9 cellular contexts compared by ENCODE assay signal in genomic region chr4:154073107-154073817, GRCh38.
DNase-seq lines count a peak whose midpoint lies in the region; ATAC-seq and TF ChIP-seq lines count a peak whose summit lies in the region.
"Had no signal": no experiment of that assay in that cellular context is flagged by ENCODE, and none has a peak within 500 bp of the region (broad histone marks: within the 10 kb centered on the region; RNA-seq: fewer than 3 reads in every experiment).

No MANE protein-coding gene starts in this region.

- H3K4me3 Mint-ChIP-seq in HFFc6, result no peak overlapping the region
- H3K4me3 Mint-ChIP-seq: endodermal cell had no signal

- ATAC-seq in GM18502 (IDR thresholded peaks at IDR 0.05; ENCODE audit: poor library complexity, unreplicated experiment), result peak; percentile 70
- peak; percentile 91 to 93 for ATAC-seq in activated naive CD4-positive, alpha-beta T cell treated with anti-CD3 and anti-CD28 coated beads, Interleukin-2, amount 50 U/mL, for 72 hours
- no peak for ATAC-seq in HG02571 (IDR thresholded peaks at IDR 0.05; ENCODE audit: unreplicated experiment)
- no peak for ATAC-seq in GM19467 (IDR thresholded peaks at IDR 0.05; ENCODE audit: unreplicated experiment)

- H3K36me3 Mint-ChIP-seq in HFFc6 (ENCODE audit: low read depth), result no peaks in the 10 kb centered on the region
- H3K36me3 Mint-ChIP-seq in activated naive CD4-positive, alpha-beta T cell treated with anti-CD3 and anti-CD28 coated beads, Interleukin-2, amount 50 U/mL, for 72 hours, result peaks cover 8 to 18% of the 10 kb centered on the region in 2 donors

- H3K9me3 Mint-ChIP-seq in HFFc6, result peaks cover 27% of the 10 kb centered on the region
- H3K9me3 Mint-ChIP-seq in activated naive CD4-positive, alpha-beta T cell treated with anti-CD3 and anti-CD28 coated beads, Interleukin-2, amount 50 U/mL, for 72 hours, result peaks cover 8 to 12% of the 10 kb centered on the region in 2 donors
- H3K9me3 Mint-ChIP-seq: endodermal cell had no signal

- TF ChIP-seq CTCF in HFFc6 (IDR thresholded peaks at IDR 0.05), result no peak

- H3K27ac Mint-ChIP-seq in HFFc6, result peak overlapping the region; percentile 24; the same call in 1 of the 2 replicates
- peak overlapping the region in 1 of 2 donors; percentile 73 for H3K27ac Mint-ChIP-seq in activated naive CD4-positive, alpha-beta T cell treated with anti-CD3 and anti-CD28 coated beads, Interleukin-2, amount 50 U/mL, for 72 hours
- H3K27ac Mint-ChIP-seq: endodermal cell had no signal

- DNase-seq in HFFc6 (peak; percentile 19), non-pigmented ciliary epithelial cell (ENCODE audit: low read depth) (peak; percentile 30), anterior cingulate cortex (lab: John Stamatoyannopoulos, UW) (no peak), Kasumi-1 (lab: John Stamatoyannopoulos, UW) (no peak)
- DNase-seq in activated naive CD4-positive, alpha-beta T cell treated with anti-CD3 and anti-CD28 coated beads, Interleukin-2, amount 50 U/mL, for 72 hours (ENCODE audit: low spot score in 2 of 2), result no peak
- DNase-seq: endodermal cell had no signal

- no peaks in the 10 kb centered on the region for H3K4me1 Mint-ChIP-seq in HFFc6 (ENCODE audit: low read depth)
- H3K4me1 Mint-ChIP-seq: endodermal cell had no signal

- H3K27me3 Mint-ChIP-seq in HFFc6 (ENCODE audit: insufficient read depth), result no peaks in the 10 kb centered on the region

Comparison
In these comparisons a context has a peak if more than half of its experiments do, and no peak if none do; other contexts are left out.
1. ATAC-seq: peak in GM18502 (single experiment) and activated naive CD4-positive, alpha-beta T cell treated with anti-CD3 and anti-CD28 coated beads, Interleukin-2, amount 50 U/mL, for 72 hours (2 of 2); none in HG02571 (single experiment) and GM19467 (single experiment).
2. DNase-seq: peak in HFFc6 (single experiment) and non-pigmented ciliary epithelial cell (single experiment); none in activated naive CD4-positive, alpha-beta T cell treated with anti-CD3 and anti-CD28 coated beads, Interleukin-2, amount 50 U/mL, for 72 hours (0 of 2), anterior cingulate cortex (0 of 58) and Kasumi-1 (0 of 2).